ENCODE assay signal across 8 cellular contexts in genomic region chr17:82881900-82882714, GRCh38. TPM values are rescaled to one million over a fixed set of nuclear protein-coding genes. Genes with fewer than 3 reads are reported as not detected.
DNase-seq lines count a peak whose midpoint lies in the region; ATAC-seq and TF ChIP-seq lines count a peak whose summit lies in the region.

No MANE protein-coding gene starts in this region.

- H3K4me3 Mint-ChIP-seq in natural killer cell: peak overlapping the region; percentile 83

- intact Hi-C loops in Right ventricle myocardium inferior (cut with DNase I) (no loop called here), cardiac septum (cut with DNase I) (no loop called here), natural killer cell (cut with micrococcal nuclease) (loop anchor here (1.0 kb wide), 1 partner anchor 18 kb away; no protein-coding TSS in a partner anchor)

- peaks cover 0 to 10% of the 10 kb centered on the region in 2 donors for H3K27me3 Mint-ChIP-seq in natural killer cell (ENCODE audit: low read depth in 2 of 2)

- no peaks in the 10 kb centered on the region for H3K9me3 Mint-ChIP-seq in natural killer cell

- no peak for TF ChIP-seq CTCF in natural killer cell (IDR thresholded peaks at IDR 0.05)
- TF ChIP-seq CTCF in GM10266 (IDR thresholded peaks at IDR 0.05; ENCODE audit: control insufficient read depth, insufficient read depth, low read depth, missing control alignments): no peak

- peak overlapping the region; percentile 87 to 88 for H3K27ac Mint-ChIP-seq in natural killer cell

- peaks cover 69 to 85% of the 10 kb centered on the region in 2 donors for H3K4me1 Mint-ChIP-seq in natural killer cell

- TF ChIP-seq POLR2A in erythroblast (IDR thresholded peaks at IDR 0.05; ENCODE audit: low read length): no peak

- ATAC-seq in Right ventricle myocardium inferior (peak; percentile 41), natural killer cell (no peak), HG03442 (IDR thresholded peaks at IDR 0.05; ENCODE audit: unreplicated experiment) (no peak)

- DNase-seq in Right ventricle myocardium inferior (ENCODE audit: missing footprints) (peak; percentile 81), cardiac septum (ENCODE audit: low spot score) (no peak), erythroblast (lab: John Stamatoyannopoulos, UW) (peak; percentile 31 to 45), natural killer cell (no peak), NK-92 (lab: John Stamatoyannopoulos, UW; ENCODE audit: unreplicated experiment) (no peak), NCI-H1105 (lab: John Stamatoyannopoulos, UW) (no peak), GM10266 (ENCODE audit: extremely low spot score) (no peak)

- H3K36me3 Mint-ChIP-seq in natural killer cell: no peaks in the 10 kb centered on the region

RNA-seq across cellular contexts. Expression of gene ZNF750, which starts 42.3 kb away (rescaled TPM):
- not detected for total RNA-seq in Right ventricle myocardium inferior
- not detected for total RNA-seq in cardiac septum
- not detected for total RNA-seq in natural killer cell

Comparison
In these comparisons a context has a peak if more than half of its experiments do, and no peak if none do; other contexts are left out.
1. DNase-seq: peak in Right ventricle myocardium inferior (single experiment) and erythroblast (2 of 2); none in cardiac septum (single experiment), natural killer cell (single experiment), NK-92 (single experiment), NCI-H1105 (single experiment) and GM10266 (single experiment).